Comparison of ENCODE assay signal across 15 cellular contexts in genomic region chr11:59289356-59289755, GRCh38.
"Had no signal": no experiment of that assay in that cellular context is flagged by ENCODE, and none has a peak within 500 bp of the region (broad histone marks: within the 10 kb centered on the region; RNA-seq: fewer than 3 reads in every experiment).

No MANE protein-coding gene starts in this region.

- H3K36me3 Mint-ChIP-seq: activated CD8-positive, alpha-beta memory T cell treated with anti-CD3 and anti-CD28 coated beads, Interleukin-2, amount 10 ng/mL, durations not matched to agents 7 days and 5 days; activated naive CD8-positive, alpha-beta T cell treated with anti-CD3 and anti-CD28 coated beads for 36 hours had no signal

- DNase-seq: activated CD4-positive, alpha-beta T cell treated with anti-CD3 and anti-CD28 coated beads for 1 hour; activated CD4-positive, alpha-beta T cell treated with anti-CD3 and anti-CD28 coated beads, Interleukin-2, amount 50 U/mL, for 48 hours; activated CD8-positive, alpha-beta memory T cell treated with anti-CD3 and anti-CD28 coated beads, Interleukin-2, amount 10 ng/mL, durations not matched to agents 7 days and 5 days; activated naive CD8-positive, alpha-beta T cell treated with anti-CD3 and anti-CD28 coated beads for 36 hours; amniotic stem cell; foreskin melanocyte; kidney; left lung; mammary epithelial cell; stimulated activated CD4-positive, alpha-beta T cell treated with anti-CD3 and anti-CD28 coated beads, Interleukin-2, amount 100 ng/mL, for 48 hours; stomach; T1000; testis; upper lobe of left lung had no signal

- ATAC-seq: activated CD8-positive, alpha-beta memory T cell treated with anti-CD3 and anti-CD28 coated beads, Interleukin-2, amount 10 ng/mL, durations not matched to agents 7 days and 5 days; left lung had no signal

- H3K4me3 Mint-ChIP-seq: activated CD8-positive, alpha-beta memory T cell treated with anti-CD3 and anti-CD28 coated beads, Interleukin-2, amount 10 ng/mL, durations not matched to agents 7 days and 5 days; activated naive CD8-positive, alpha-beta T cell treated with anti-CD3 and anti-CD28 coated beads for 36 hours; neural crest cell had no signal

- H3K9me3 Mint-ChIP-seq: activated naive CD8-positive, alpha-beta T cell treated with anti-CD3 and anti-CD28 coated beads for 36 hours had no signal

- H3K27ac Mint-ChIP-seq: activated CD8-positive, alpha-beta memory T cell treated with anti-CD3 and anti-CD28 coated beads, Interleukin-2, amount 10 ng/mL, durations not matched to agents 7 days and 5 days; activated naive CD8-positive, alpha-beta T cell treated with anti-CD3 and anti-CD28 coated beads for 36 hours had no signal
